ENCODE assay signal across 2 cellular contexts in genomic region chr15:75747121-75747520, GRCh38. TPM values are rescaled to one million over a fixed set of nuclear protein-coding genes. Genes with fewer than 3 reads are reported as not detected.
"Had no signal": no experiment of that assay in that cellular context is flagged by ENCODE, and none has a peak within 500 bp of the region (broad histone marks: within the 10 kb centered on the region; RNA-seq: fewer than 3 reads in every experiment).

No MANE protein-coding gene starts in this region.

RNA-seq across cellular contexts. Expression of gene CSPG4, which starts 34.5 kb away (rescaled TPM):
- total RNA-seq: naive thymus-derived CD8-positive, alpha-beta T cell had no signal
- polyA plus RNA-seq: naive thymus-derived CD8-positive, alpha-beta T cell; neural cell had no signal
